In the genomic region with DNA sequence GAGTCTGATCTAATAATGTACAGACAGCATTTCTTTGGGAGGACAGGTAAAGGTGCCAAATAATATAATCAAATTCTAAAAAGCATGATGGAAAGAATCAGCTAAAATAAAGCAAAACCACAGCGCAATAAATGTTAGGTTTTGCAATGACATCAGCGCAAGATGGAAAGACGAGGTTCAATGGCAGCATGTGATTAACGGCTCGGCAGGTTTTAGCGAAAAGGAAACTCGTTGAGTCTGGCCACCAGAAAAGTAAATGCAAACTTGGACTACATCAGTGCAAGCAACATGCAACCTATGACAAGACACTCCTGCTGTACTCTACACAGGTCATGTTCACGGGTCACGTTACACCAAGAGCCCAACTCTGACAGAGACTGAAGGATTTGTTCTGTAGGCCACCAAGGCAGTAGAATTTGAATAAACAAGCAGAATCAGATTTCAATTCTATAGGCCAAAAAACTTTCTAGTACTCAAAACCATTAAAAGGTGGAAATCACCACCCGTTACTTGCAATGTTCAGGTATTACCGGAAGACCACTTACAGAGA, we compare ENCODE assay signal across 1 cellular context.
TF ChIP-seq lines count a peak whose summit lies in the region.

No MANE protein-coding gene starts in this region.

TF ChIP-seq in HEK293, 187 proteins besides CTCF, POLR2A, EP300 and RAD21:
- TF ChIP-seq, protein P1, sequence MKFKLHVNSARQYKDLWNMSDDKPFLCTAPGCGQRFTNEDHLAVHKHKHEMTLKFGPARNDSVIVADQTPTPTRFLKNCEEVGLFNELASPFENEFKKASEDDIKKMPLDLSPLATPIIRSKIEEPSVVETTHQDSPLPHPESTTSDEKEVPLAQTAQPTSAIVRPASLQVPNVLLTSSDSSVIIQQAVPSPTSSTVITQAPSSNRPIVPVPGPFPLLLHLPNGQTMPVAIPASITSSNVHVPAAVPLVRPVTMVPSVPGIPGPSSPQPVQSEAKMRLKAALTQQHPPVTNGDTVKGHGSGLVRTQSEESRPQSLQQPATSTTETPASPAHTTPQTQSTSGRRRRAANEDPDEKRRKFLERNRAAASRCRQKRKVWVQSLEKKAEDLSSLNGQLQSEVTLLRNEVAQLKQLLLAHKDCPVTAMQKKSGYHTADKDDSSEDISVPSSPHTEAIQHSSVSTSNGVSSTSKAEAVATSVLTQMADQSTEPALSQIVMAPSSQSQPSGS (tag by site-specific recombination; IDR thresholded peaks at IDR 0.05; ENCODE audit: low read depth): peak; percentile 58
- TF ChIP-seq, protein P2, sequence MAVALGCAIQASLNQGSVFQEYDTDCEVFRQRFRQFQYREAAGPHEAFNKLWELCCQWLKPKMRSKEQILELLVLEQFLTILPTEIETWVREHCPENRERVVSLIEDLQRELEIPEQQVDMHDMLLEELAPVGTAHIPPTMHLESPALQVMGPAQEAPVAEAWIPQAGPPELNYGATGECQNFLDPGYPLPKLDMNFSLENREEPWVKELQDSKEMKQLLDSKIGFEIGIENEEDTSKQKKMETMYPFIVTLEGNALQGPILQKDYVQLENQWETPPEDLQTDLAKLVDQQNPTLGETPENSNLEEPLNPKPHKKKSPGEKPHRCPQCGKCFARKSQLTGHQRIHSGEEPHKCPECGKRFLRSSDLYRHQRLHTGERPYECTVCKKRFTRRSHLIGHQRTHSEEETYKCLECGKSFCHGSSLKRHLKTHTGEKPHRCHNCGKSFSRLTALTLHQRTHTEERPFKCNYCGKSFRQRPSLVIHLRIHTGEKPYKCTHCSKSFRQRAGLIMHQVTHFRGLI (tag by site-specific recombination; IDR thresholded peaks at IDR 0.05): peak; percentile 78; the same call in 1 of the 2 replicates
- 0 out of 2 replicates have a peak, but pooled peaks have one; percentile 20 for TF ChIP-seq PRDM1 (tag by site-specific recombination; IDR thresholded peaks at IDR 0.05)
- TF ChIP-seq FEZF1 (tag by site-specific recombination; IDR thresholded peaks at IDR 0.05): no peak
- no peak for TF ChIP-seq ZNF558 (tag by site-specific recombination; IDR thresholded peaks at IDR 0.05)
- TF ChIP-seq ZNF311 (tag by site-specific recombination; IDR thresholded peaks at IDR 0.05; ENCODE audit: borderline replicate concordance): no peak
